ENCODE assay signal across 8 cellular contexts in the genomic region with DNA sequence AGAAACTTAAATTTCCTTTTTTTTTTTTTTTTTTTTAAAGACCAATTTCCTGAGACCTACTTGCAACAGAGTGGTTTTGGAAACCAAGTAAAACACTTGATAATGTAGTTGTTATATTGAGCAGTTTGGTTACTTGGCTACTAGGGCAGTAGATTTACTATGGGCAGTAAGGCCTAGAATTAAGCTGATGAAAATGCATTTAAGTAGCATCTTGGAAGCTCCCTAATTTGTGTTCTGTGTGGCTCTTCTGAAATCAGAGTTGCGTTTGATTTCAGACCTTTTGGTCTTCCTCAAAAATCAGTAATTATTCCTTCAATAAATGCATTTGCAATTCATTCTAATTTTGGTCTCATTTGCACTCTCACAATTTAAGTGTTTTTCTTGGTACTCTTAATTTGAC. TPM values are rescaled to one million over a fixed set of nuclear protein-coding genes. Genes with fewer than 3 reads are reported as not detected.
DNase-seq lines count a peak whose midpoint lies in the region; ATAC-seq, FAIRE-seq and TF ChIP-seq lines count a peak whose summit lies in the region.

No MANE protein-coding gene starts in this region.

- H3K27ac Mint-ChIP-seq in endodermal cell: peak overlapping the region; percentile 93

- H3K4me3 ChIP-seq in endodermal cell (ENCODE audit: low read length) (peak overlapping the region; percentile 96), ovary (peak overlapping the region; percentile 97)

- TF ChIP-seq CTCF in D721Med (IDR thresholded peaks at IDR 0.05; ENCODE audit: insufficient read depth, missing control alignments) (no peak), endodermal cell (conservative IDR thresholded peaks at IDR 0.05) (no peak), ovary (IDR thresholded peaks at IDR 0.05) (no peak), GM13976 (IDR thresholded peaks at IDR 0.05; ENCODE audit: borderline replicate concordance, control extremely low read depth, extremely low read depth, insufficient read depth, missing control alignments) (no peak)

- H3K4me1 ChIP-seq in endodermal cell (ENCODE audit: control insufficient read depth, insufficient read depth, low read length): no peaks in the 10 kb centered on the region
- no peaks in the 10 kb centered on the region for H3K4me1 ChIP-seq in ovary (ENCODE audit: insufficient read depth)

- in situ Hi-C loops in GM13976 (cut with MboI; ENCODE audit: low sequenced_read_pairs, unreplicated experiment): loop anchor here (25.0 kb wide), 1 partner anchor 810 kb away; no protein-coding TSS in a partner anchor

- peaks cover 15% of the 10 kb centered on the region for H3K9me3 Mint-ChIP-seq in endodermal cell

- H3K27ac ChIP-seq in endodermal cell (ENCODE audit: low read depth, low read length): no peak overlapping the region
- H3K27ac ChIP-seq in ovary: peak overlapping the region; percentile 71 to 76

- 53 to 88% methylated on average over 1 of the region's 1 CpG for WGBS in endodermal cell (ENCODE audit: insufficient coverage in 1 of 2, insufficient read length in 1 of 2), 2 experiments
- WGBS in ovary, 3 donors: 21 to 39% (median 30%) methylated on average over 1 of the region's 1 CpG

- no peak for TF ChIP-seq EP300 in ovary (IDR thresholded peaks at IDR 0.05)

- H3K9me3 ChIP-seq in endodermal cell (ENCODE audit: control insufficient read depth, low read length): peaks cover 4% of the 10 kb centered on the region
- H3K9me3 ChIP-seq in ovary: no peaks in the 10 kb centered on the region

- H3K9ac ChIP-seq in endodermal cell (ENCODE audit: extremely low read depth, low read length, poor library complexity, severe bottlenecking): peak overlapping the region; percentile 79

- peaks cover 19% of the 10 kb centered on the region for H3K36me3 Mint-ChIP-seq in endodermal cell (ENCODE audit: low read depth)

- peak overlapping the region; percentile 83 for H3K4me3 Mint-ChIP-seq in endodermal cell

- peaks cover 6% of the 10 kb centered on the region for H3K4me1 Mint-ChIP-seq in endodermal cell

- peak; percentile 60 for FAIRE-seq in D721Med (lab: Jason Lieb, UNC)

- no peak for ATAC-seq in HG02759 (IDR thresholded peaks at IDR 0.05; ENCODE audit: unreplicated experiment)

- no peak for DNase-seq in D721Med (ENCODE audit: insufficient read length, low spot score)
- peak; percentile 58 for DNase-seq in NCI-H69 (lab: John Stamatoyannopoulos, UW)
- no peak for DNase-seq in endodermal cell
- DNase-seq in ovary: no peak
- no peak for DNase-seq in GM13976 (ENCODE audit: low spot score)
- no peak for DNase-seq in effector CD4-positive, alpha-beta T cell
- DNase-seq in foreskin melanocyte: no peak

- intact Hi-C loops in ovary (cut with DNase I): no loop called here

- H3K27me3 ChIP-seq in endodermal cell (ENCODE audit: control insufficient read depth, insufficient read depth, low read length, poor library complexity, severe bottlenecking): no peaks in the 10 kb centered on the region
- no peaks in the 10 kb centered on the region for H3K27me3 ChIP-seq in ovary

- peaks cover 20% of the 10 kb centered on the region for H3K27me3 Mint-ChIP-seq in endodermal cell (ENCODE audit: insufficient read depth)

- no peak for TF ChIP-seq POLR2A in ovary (IDR thresholded peaks at IDR 0.05)

- H3K36me3 ChIP-seq in endodermal cell (ENCODE audit: control insufficient read depth, insufficient read depth, low read length): peaks cover 25% of the 10 kb centered on the region
- H3K36me3 ChIP-seq in ovary: no peaks in the 10 kb centered on the region

RNA-seq across cellular contexts. Expression of a gene that starts 0.8 kb away (rescaled TPM):
- total RNA-seq in endodermal cell (1 to 10 TPM; 6.6 to 6.9 TPM), ovary (1 to 10 TPM; 3.9 to 6.7 (median 4.9) TPM)
- polyA plus RNA-seq in endodermal cell (2013, experiment 1 of 2): 5.3 TPM
- 5.4 TPM for polyA plus RNA-seq in endodermal cell (2013, experiment 2 of 2)
- polyA plus RNA-seq in ovary: 1 to 10 TPM; 1.6 to 3.1 TPM

RNA-seq across cellular contexts. Expression of a gene that starts 6.5 kb away (rescaled TPM):
- total RNA-seq in endodermal cell (10 to 100 TPM; 11.3 to 14.1 TPM), ovary (10 to 100 TPM in 6 of 7 donors, 1 to 10 TPM in 1; 8.4 to 14.3 (median 11.9) TPM)
- polyA plus RNA-seq in endodermal cell (2013, experiment 1 of 2): 17.5 TPM
- polyA plus RNA-seq in endodermal cell (2013, experiment 2 of 2): 18.5 TPM
- polyA plus RNA-seq in ovary: 10 to 100 TPM; 10.1 to 11.5 TPM
